ENCODE assay signal across 13 cellular contexts in genomic region chr4:103499094-103499493, GRCh38.
DNase-seq lines count a peak whose midpoint lies in the region; ATAC-seq and TF ChIP-seq lines count a peak whose summit lies in the region.
"Had no signal": no experiment of that assay in that cellular context is flagged by ENCODE, and none has a peak within 500 bp of the region (broad histone marks: within the 10 kb centered on the region; RNA-seq: fewer than 3 reads in every experiment).

No MANE protein-coding gene starts in this region.

- peak overlapping the region; percentile 49 for H3K27ac ChIP-seq in hepatocyte
- H3K27ac ChIP-seq: SJCRH30 had no signal

- H3K36me3 ChIP-seq in hepatocyte (replicated peaks; ENCODE audit: insufficient read depth, low read depth), result no peaks in the 10 kb centered on the region
- H3K36me3 ChIP-seq: SJCRH30 had no signal

- H3K27ac Mint-ChIP-seq in HFFc6, result peak overlapping the region; percentile 92

- H3K36me3 Mint-ChIP-seq in HFFc6 (ENCODE audit: low read depth), result no peaks in the 10 kb centered on the region; the same call in 1 of the 2 replicates

- H4K20me1 ChIP-seq in hepatocyte (ENCODE audit: insufficient read depth, poor library complexity, severe bottlenecking), result no peaks in the 10 kb centered on the region

- no peaks in the 10 kb centered on the region for H3K9me3 Mint-ChIP-seq in HFFc6

- ATAC-seq in SK-N-SH treated with all-trans-retinoic acid at 6 μM for 48 hours (peak; percentile 69), HG03565 (IDR thresholded peaks at IDR 0.05; ENCODE audit: unreplicated experiment) (no peak)

- no peaks in the 10 kb centered on the region for H3K79me2 ChIP-seq in hepatocyte

- H3K4me3 Mint-ChIP-seq in HFFc6, result peak overlapping the region; percentile 77

- no peak overlapping the region for H3K4me3 ChIP-seq in hepatocyte
- H3K4me3 ChIP-seq: SJCRH30, smooth muscle cell had no signal

- no peaks in the 10 kb centered on the region for H3K27me3 ChIP-seq in hepatocyte
- H3K27me3 ChIP-seq: SJCRH30 had no signal

- no peaks in the 10 kb centered on the region for H3K27me3 Mint-ChIP-seq in HFFc6 (ENCODE audit: insufficient read depth)

- H2AFZ ChIP-seq in hepatocyte, result no peak overlapping the region

- no peak overlapping the region for H3K4me2 ChIP-seq in hepatocyte

- peaks cover 5% of the 10 kb centered on the region for H3K4me1 ChIP-seq in hepatocyte (ENCODE audit: insufficient read depth)

- DNase-seq in GM10266 (ENCODE audit: extremely low spot score), result no peak
- peak; percentile 13 for DNase-seq in HFFc6
- DNase-seq in hepatocyte (ENCODE audit: low spot score), result no peak
- no peak for DNase-seq in UCSD-AML1 (lab: John Stamatoyannopoulos, UW; ENCODE audit: unreplicated experiment)
- DNase-seq in SK-N-DZ (ENCODE audit: low spot score), result no peak
- no peak for DNase-seq in dermis blood vessel endothelial cell
- DNase-seq: GDM1, NCI-H187 treated with DMSO at 0.1 percent for 48 hours, NCI-H526 treated with DMSO at 0.1 percent for 48 hours, SJCRH30 had no signal

- peaks cover 35% of the 10 kb centered on the region for H3K4me1 Mint-ChIP-seq in HFFc6 (ENCODE audit: low read depth)

- no peaks in the 10 kb centered on the region for H3K9me2 ChIP-seq in hepatocyte (replicated peaks; ENCODE audit: insufficient read depth)

- no peaks in the 10 kb centered on the region for H3K9me3 ChIP-seq in hepatocyte (ENCODE audit: low read depth)
- H3K9me3 ChIP-seq: SJCRH30 had no signal

- TF ChIP-seq CTCF in GM10266 (IDR thresholded peaks at IDR 0.05; ENCODE audit: control insufficient read depth, insufficient read depth, low read depth, missing control alignments), result peak; percentile 14
- peak; percentile 65; the same call in 1 of the 2 replicates for TF ChIP-seq CTCF in HFFc6 (IDR thresholded peaks at IDR 0.05)
- peak; percentile 18 for TF ChIP-seq CTCF in hepatocyte (IDR thresholded peaks at IDR 0.05; ENCODE audit: poor library complexity)

- 82% methylated on average over 2 of the region's 2 CpGs for WGBS in hepatocyte (ENCODE audit: low lambda C conversion rate, missing lambda C conversion rate)

TF ChIP-seq in SK-N-SH treated with all-trans-retinoic acid at 6 μM for 48 hours, 23 proteins besides CTCF, POLR2A, EP300 and RAD21:
- no peak for TF ChIP-seq ZFP30 (CRISPR knock-in tag; IDR thresholded peaks at IDR 0.05)
TF ChIP-seq in SK-N-SH treated with all-trans-retinoic acid at 6 μM for 48 hours: peak in this region for 0.

Comparison
In these comparisons a context has a peak if more than half of its experiments do, and no peak if none do; other contexts are left out.
1. CTCF ChIP-seq: peak in every context shown above with its lines; median percentile 65 in HFFc6; 18 in hepatocyte; 14 in GM10266.